Comparison of ENCODE assay signal across 6 cellular contexts in genomic region chr9:129081388-129081889, GRCh38. TPM values are rescaled to one million over a fixed set of nuclear protein-coding genes. Genes with fewer than 3 reads are reported as not detected.
DNase-seq lines count a peak whose midpoint lies in the region; ATAC-seq and TF ChIP-seq lines count a peak whose summit lies in the region.

No MANE protein-coding gene starts in this region.

- H3K4ac ChIP-seq in neuronal stem cell (ENCODE audit: low read length) = peak overlapping the region; percentile 93

- H2BK120ac ChIP-seq in neuronal stem cell (ENCODE audit: low read depth, low read length) = peak overlapping the region; percentile 57

- H3K4me1 ChIP-seq in heart right ventricle (peaks cover 11 to 29% (median 19%) of the 10 kb centered on the region in 9 donors), breast epithelium (peaks cover 0 to 10% of the 10 kb centered on the region in 2 donors), neuronal stem cell (ENCODE audit: control insufficient read depth in 2 of 2, insufficient read depth in 1 of 2, low read depth in 1 of 2, low read length in 2 of 2) (peaks cover 0 to 8% of the 10 kb centered on the region in 2 donors)

- TF ChIP-seq POLR2A in breast epithelium (IDR thresholded peaks at IDR 0.05) = no peak

- H3K4me2 ChIP-seq in neuronal stem cell (ENCODE audit: insufficient read depth, low read length, poor library complexity, severe bottlenecking) = peak overlapping the region; percentile 88

- no peak overlapping the region for H4K8ac ChIP-seq in neuronal stem cell (ENCODE audit: low read depth, low read length)

- H3K27ac ChIP-seq in heart right ventricle = peak overlapping the region; percentile 30 to 91 (median 86)
- peak overlapping the region; percentile 57 to 74 for H3K27ac ChIP-seq in breast epithelium
- H3K27ac ChIP-seq in neuronal stem cell (replicated peaks; ENCODE audit: low read length) = peak overlapping the region; percentile 63

- TF ChIP-seq CTCF in heart right ventricle (IDR thresholded peaks at IDR 0.05) (no peak), breast epithelium (IDR thresholded peaks at IDR 0.05) (no peak)

- intact Hi-C loops in heart right ventricle (cut with DNase I) (loop anchor here in 1 of 10 donors (2.0 kb wide), 1 partner anchor 45 kb away; the partner anchor contains the start of gene MIGA2), left cardiac atrium (cut with DNase I) (no loop called here), breast epithelium (cut with DNase I; ENCODE audit: low total_unique reads) (loop anchor here (10.0 kb wide), 1 partner anchor 1507 kb away; no protein-coding TSS in a partner anchor)

- no peak overlapping the region for H2BK15ac ChIP-seq in neuronal stem cell (ENCODE audit: low read length)

- H2BK12ac ChIP-seq in neuronal stem cell (ENCODE audit: low read length) = no peak overlapping the region

- no peak overlapping the region for H4K91ac ChIP-seq in neuronal stem cell (ENCODE audit: low read depth, low read length, poor library complexity)

- peak overlapping the region; percentile 97 for H2AFZ ChIP-seq in neuronal stem cell (ENCODE audit: low read length)

- peak overlapping the region; percentile 91 for H2BK5ac ChIP-seq in neuronal stem cell (ENCODE audit: low read length)

- ATAC-seq in heart right ventricle (no peak), left cardiac atrium (no peak)

- H3K79me1 ChIP-seq in neuronal stem cell (ENCODE audit: low read depth, low read length) = peaks cover 10% of the 10 kb centered on the region

- DNase-seq in heart right ventricle (no peak), left cardiac atrium (no peak), breast epithelium (ENCODE audit: low spot score in 2 of 2) (no peak), neuronal stem cell (ENCODE audit: low spot score) (no peak), SKM-1 treated with dmso at 0.1 percent for 144 hours (lab: John Stamatoyannopoulos, UW; ENCODE audit: unreplicated experiment) (no peak), HuH-7.5 (ENCODE audit: low spot score) (no peak)

- peak overlapping the region; percentile 98 for H3K18ac ChIP-seq in neuronal stem cell (ENCODE audit: low read length)

- peak overlapping the region; percentile 63 to 98 (median 76) for H3K4me3 ChIP-seq in heart right ventricle
- H3K4me3 ChIP-seq in breast epithelium = peak overlapping the region; percentile 77 to 81 (median 81)
- H3K4me3 ChIP-seq in neuronal stem cell (ENCODE audit: low read length in 2 of 2) = peak overlapping the region; percentile 77 to 79

- H3K36me3 ChIP-seq in heart right ventricle (peaks cover 0 to 23% (median 17%) of the 10 kb centered on the region in 9 donors), breast epithelium (peaks cover 4% of the 10 kb centered on the region), neuronal stem cell (replicated peaks in 1 of 2; ENCODE audit: control insufficient read depth in 2 of 2, insufficient read depth in 2 of 2, low read length in 2 of 2) (peaks cover 16 to 33% of the 10 kb centered on the region in 2 donors)

- H2AK5ac ChIP-seq in neuronal stem cell (ENCODE audit: low read depth, low read length) = peak overlapping the region; percentile 95

- H3K14ac ChIP-seq in neuronal stem cell (ENCODE audit: low read length) = peak overlapping the region; percentile 39

- no peaks in the 10 kb centered on the region for H3K9me3 ChIP-seq in heart right ventricle
- H3K9me3 ChIP-seq in breast epithelium = no peaks in the 10 kb centered on the region
- H3K9me3 ChIP-seq in neuronal stem cell (replicated peaks in 1 of 2; ENCODE audit: control insufficient read depth in 2 of 2, insufficient read depth in 1 of 2, low read depth in 1 of 2, low read length in 2 of 2) = no peaks in the 10 kb centered on the region

- H3K23ac ChIP-seq in neuronal stem cell (ENCODE audit: low read depth, low read length, poor library complexity) = peak overlapping the region; percentile 82

- H3K27me3 ChIP-seq in heart right ventricle (no peaks in the 10 kb centered on the region), breast epithelium (no peaks in the 10 kb centered on the region), neuronal stem cell (ENCODE audit: control insufficient read depth in 3 of 3, insufficient read depth in 3 of 3, low read depth in 1 of 3, low read length in 3 of 3) (no peaks in the 10 kb centered on the region)

- H3K9ac ChIP-seq in neuronal stem cell (ENCODE audit: low read depth, low read length, poor library complexity) = peak overlapping the region; percentile 96

- WGBS in heart right ventricle, 2 donors = 1 to 2% methylated on average over 30 of the region's 30 CpGs
- no CpG with 5 or more reads among the region's 30 CpGs for WGBS in neuronal stem cell (ENCODE audit: extremely low coverage in 2 of 2, insufficient read length in 2 of 2, insufficient replicate concordance in 1 of 2), 2 donors

RNA-seq across cellular contexts. Expression of gene DOLPP1, which starts 0.5 kb away (rescaled TPM):
- total RNA-seq in heart right ventricle (1 to 10 TPM; 3.1 to 7.0 (median 5.0) TPM), left cardiac atrium (1 to 10 TPM; 4.5 to 5.0 TPM), breast epithelium (1 to 10 TPM; 5.6 to 9.2 (median 8.6) TPM)
- 1 to 10 TPM; 3.8 to 8.1 TPM for polyA plus RNA-seq in heart right ventricle
- 34.9 TPM for polyA plus RNA-seq in neuronal stem cell (2013, experiment 1 of 2)
- polyA plus RNA-seq in neuronal stem cell (2013, experiment 2 of 2) = 34.1 TPM

RNA-seq across cellular contexts. Expression of gene CRAT, which starts 29.2 kb away (rescaled TPM):
- total RNA-seq in heart right ventricle (10 to 100 TPM; 67.0 to 84.7 (median 74.1) TPM), left cardiac atrium (10 to 100 TPM; 58.4 to 61.1 TPM), breast epithelium (10 to 100 TPM; 18.7 to 74.7 (median 35.7) TPM)
- 10 to 100 TPM; 19.5 to 48.5 TPM for polyA plus RNA-seq in heart right ventricle
- polyA plus RNA-seq in neuronal stem cell (2013, experiment 1 of 2) = 12.9 TPM
- 12.1 TPM for polyA plus RNA-seq in neuronal stem cell (2013, experiment 2 of 2)

RNA-seq across cellular contexts. Expression of gene PTPA, which starts 29.8 kb away (rescaled TPM):
- total RNA-seq in heart right ventricle = 100 to 1,000 TPM; 169 to 227 (median 187) TPM
- 100 to 1,000 TPM; 106 to 176 TPM for polyA plus RNA-seq in heart right ventricle
- total RNA-seq in left cardiac atrium = 100 to 1,000 TPM; 113 to 131 TPM
- total RNA-seq in breast epithelium = 10 to 100 TPM; 34.2 to 83.4 (median 71.1) TPM
- polyA plus RNA-seq in neuronal stem cell (2013, experiment 1 of 2) = 74.5 TPM
- polyA plus RNA-seq in neuronal stem cell (2013, experiment 2 of 2) = 76.7 TPM

RNA-seq across cellular contexts. Expression of gene MIGA2, which starts 45.0 kb away (rescaled TPM):
- 10 to 100 TPM; 30.4 to 46.0 (median 34.5) TPM for total RNA-seq in heart right ventricle
- polyA plus RNA-seq in heart right ventricle = 10 to 100 TPM; 39.6 to 44.4 TPM
- total RNA-seq in left cardiac atrium = 10 to 100 TPM; 31.8 to 36.3 TPM
- total RNA-seq in breast epithelium = 10 to 100 TPM; 25.3 to 28.8 (median 27.9) TPM
- polyA plus RNA-seq in neuronal stem cell (2013, experiment 1 of 2) = 12.8 TPM
- polyA plus RNA-seq in neuronal stem cell (2013, experiment 2 of 2) = 13.2 TPM

RNA-seq across cellular contexts. Expression of gene SH3GLB2, which starts 53.3 kb away (rescaled TPM):
- total RNA-seq in heart right ventricle (10 to 100 TPM; 25.2 to 40.5 (median 31.5) TPM), left cardiac atrium (10 to 100 TPM; 35.5 to 39.6 TPM), breast epithelium (100 to 1,000 TPM in 2 of 3 donors, 10 to 100 TPM in 1; 59.2 to 227 (median 150) TPM)
- 10 to 100 TPM; 34.1 to 51.3 TPM for polyA plus RNA-seq in heart right ventricle
- polyA plus RNA-seq in neuronal stem cell (2013, experiment 1 of 2) = 36.6 TPM
- polyA plus RNA-seq in neuronal stem cell (2013, experiment 2 of 2) = 33.2 TPM
